Comparison of ENCODE assay signal across 8 cellular contexts in genomic region chr10:102802920-102803534, GRCh38. TPM values are rescaled to one million over a fixed set of nuclear protein-coding genes. Genes with fewer than 3 reads are reported as not detected.
DNase-seq lines count a peak whose midpoint lies in the region; ATAC-seq and TF ChIP-seq lines count a peak whose summit lies in the region.

No MANE protein-coding gene starts in this region.

- DNase-seq in CD4-positive, alpha-beta T cell, result no peak
- DNase-seq in LHCN-M2 (ENCODE audit: low read depth) (peak; percentile 94), mucosa of gallbladder (ENCODE audit: low spot score) (peak; percentile 65), DMS 273 treated with DMSO at 0.1 percent for 48 hours (lab: John Stamatoyannopoulos, UW) (no peak), NCI-H187 (lab: John Stamatoyannopoulos, UW) (no peak)
- no peak for DNase-seq in effector CD4-positive, alpha-beta T cell

- H3K9me3 Mint-ChIP-seq in CD4-positive, alpha-beta T cell, result no peaks in the 10 kb centered on the region
- no peaks in the 10 kb centered on the region for H3K9me3 Mint-ChIP-seq in dendritic cell treated with granulocyte-macrophage colony-stimulating factor and Interleukin-4, amounts not matched to agents 40 ng/mL and 50 ng/mL, for 4 days

- intact Hi-C loops in CD4-positive, alpha-beta T cell (cut with DNase I, micrococcal nuclease), result no loop called here
- intact Hi-C loops in dendritic cell treated with granulocyte-macrophage colony-stimulating factor and Interleukin-4, amounts not matched to agents 40 ng/mL and 50 ng/mL, for 4 days (cut with micrococcal nuclease), result no loop called here

- H3K27ac Mint-ChIP-seq in CD4-positive, alpha-beta T cell, result peak overlapping the region; percentile 51
- H3K27ac Mint-ChIP-seq in dendritic cell treated with granulocyte-macrophage colony-stimulating factor and Interleukin-4, amounts not matched to agents 40 ng/mL and 50 ng/mL, for 4 days, result peak overlapping the region; percentile 96

- H3K27me3 ChIP-seq in CD4-positive, alpha-beta T cell (ENCODE audit: control insufficient read depth, insufficient read depth, low read length), result no peaks in the 10 kb centered on the region

- H3K27me3 Mint-ChIP-seq in CD4-positive, alpha-beta T cell, result no peaks in the 10 kb centered on the region
- no peaks in the 10 kb centered on the region for H3K27me3 Mint-ChIP-seq in dendritic cell treated with granulocyte-macrophage colony-stimulating factor and Interleukin-4, amounts not matched to agents 40 ng/mL and 50 ng/mL, for 4 days

- H3K4me3 Mint-ChIP-seq in CD4-positive, alpha-beta T cell, result no peak overlapping the region
- H3K4me3 Mint-ChIP-seq in dendritic cell treated with granulocyte-macrophage colony-stimulating factor and Interleukin-4, amounts not matched to agents 40 ng/mL and 50 ng/mL, for 4 days, result no peak overlapping the region

- H3K36me3 Mint-ChIP-seq in CD4-positive, alpha-beta T cell (ENCODE audit: low read depth), result peaks cover 62% of the 10 kb centered on the region
- H3K36me3 Mint-ChIP-seq in dendritic cell treated with granulocyte-macrophage colony-stimulating factor and Interleukin-4, amounts not matched to agents 40 ng/mL and 50 ng/mL, for 4 days (ENCODE audit: low read depth), result peaks cover 72% of the 10 kb centered on the region

- H3K9me3 ChIP-seq in CD4-positive, alpha-beta T cell (ENCODE audit: control insufficient read depth, low read length), result no peaks in the 10 kb centered on the region

- POLR2A ChIA-PET in CD4-positive, alpha-beta T cell (lab: Charles Lee), result no interaction called here

- no peak for TF ChIP-seq CTCF in CD4-positive, alpha-beta T cell (IDR thresholded peaks at IDR 0.05)

- CTCF ChIA-PET in CD4-positive, alpha-beta T cell (lab: Charles Lee), result no interaction called here

- ATAC-seq in CD4-positive, alpha-beta T cell (ENCODE audit: poor library complexity), result no peak
- no peak for ATAC-seq in HG02623 (IDR thresholded peaks at IDR 0.05; ENCODE audit: unreplicated experiment)

- no peak overlapping the region for H3K27ac ChIP-seq in CD4-positive, alpha-beta T cell (ENCODE audit: low read depth, low read length)

- peaks cover 24% of the 10 kb centered on the region for H3K4me1 Mint-ChIP-seq in CD4-positive, alpha-beta T cell (ENCODE audit: low read depth)
- H3K4me1 Mint-ChIP-seq in dendritic cell treated with granulocyte-macrophage colony-stimulating factor and Interleukin-4, amounts not matched to agents 40 ng/mL and 50 ng/mL, for 4 days (ENCODE audit: low read depth), result peaks cover 46% of the 10 kb centered on the region

RNA-seq across cellular contexts. Expression of gene CYP17A1, which starts 34.2 kb away (rescaled TPM):
- total RNA-seq in CD4-positive, alpha-beta T cell, result not detected
- not detected in 2 replicates for total RNA-seq in LHCN-M2 (2014; rRNA removed)
- not detected for polyA plus RNA-seq in LHCN-M2 (2012)
- total RNA-seq in mucosa of gallbladder, result 7.3 TPM

RNA-seq across cellular contexts. Expression of gene BORCS7, which starts 51.0 kb away (rescaled TPM):
- total RNA-seq in CD4-positive, alpha-beta T cell, result 10 to 100 TPM; 10.6 to 11.6 TPM
- total RNA-seq in LHCN-M2 (2014; rRNA removed) (23.4 and 31.3 TPM in 2 replicates), mucosa of gallbladder (29.8 TPM)
- polyA plus RNA-seq in LHCN-M2 (2012), result 14.4 TPM

RNA-seq across cellular contexts. Expression of gene WBP1L, which starts 59.3 kb away (rescaled TPM):
- total RNA-seq in CD4-positive, alpha-beta T cell, result 1 to 10 TPM; 6.1 to 6.5 TPM
- 34.4 and 56.8 TPM in 2 replicates for total RNA-seq in LHCN-M2 (2014; rRNA removed)
- 44.9 TPM for polyA plus RNA-seq in LHCN-M2 (2012)
- 58.1 TPM for total RNA-seq in mucosa of gallbladder

Comparison
In these comparisons a context has a peak if more than half of its experiments do, and no peak if none do; other contexts are left out.
1. DNase-seq: peak in LHCN-M2 (single experiment) and mucosa of gallbladder (single experiment); none in CD4-positive, alpha-beta T cell (0 of 10), effector CD4-positive, alpha-beta T cell (single experiment), DMS 273 treated with DMSO at 0.1 percent for 48 hours (single experiment) and NCI-H187 (0 of 2).